In genomic region chr7:152899482-152900166, GRCh38 we compare ENCODE assay signal across 16 cellular contexts.
A peak's percentile ranks its signal among the peaks of the same experiment; 100 is the strongest.
DNase-seq lines count a peak whose midpoint lies in the region; ATAC-seq and TF ChIP-seq lines count a peak whose summit lies in the region.
"Had no signal": no experiment of that assay in that cellular context is flagged by ENCODE, and none has a peak within 500 bp of the region (broad histone marks: within the 10 kb centered on the region; RNA-seq: fewer than 3 reads in every experiment).

No MANE protein-coding gene starts in this region.

- in situ Hi-C loops in astrocyte of the cerebellum (cut with HindIII; ENCODE audit: low sequenced_read_pairs) = no loop called here

- intact Hi-C loops in left ventricle myocardium superior (cut with micrococcal nuclease) = no loop called here

- H3K4me3 ChIP-seq in LNCaP clone FGC (ENCODE audit: low read depth, low read length) (no peak overlapping the region), astrocyte of the cerebellum (ENCODE audit: low read depth, low read length) (no peak overlapping the region)
- H3K4me3 ChIP-seq: vagina had no signal

- ATAC-seq in left ventricle myocardium superior (peak; percentile 95), GM21576 (IDR thresholded peaks at IDR 0.05; ENCODE audit: unreplicated experiment) (no peak), GM19455 (IDR thresholded peaks at IDR 0.05; ENCODE audit: unreplicated experiment) (no peak), HG03045 (IDR thresholded peaks at IDR 0.05; ENCODE audit: unreplicated experiment) (no peak)
- ATAC-seq: stimulated activated effector memory CD8-positive, alpha-beta T cell treated with anti-CD3 and anti-CD28 coated beads, Interleukin-12 subunit alpha, Interleukin-12 subunit beta, amount 100 ng/mL, for 72 hours had no signal

- TF ChIP-seq CTCF in LNCaP clone FGC (IDR thresholded peaks at IDR 0.05; ENCODE audit: control insufficient read depth, extremely low read depth, insufficient read depth) (no peak), astrocyte of the cerebellum (IDR thresholded peaks at IDR 0.05; ENCODE audit: low read depth, low read length, missing control alignments) (no peak)

- DNase-seq in LNCaP clone FGC (ENCODE audit: low read depth) (peak; percentile 58), astrocyte of the cerebellum (ENCODE audit: low read depth) (peak; percentile 4), left ventricle myocardium superior (peak; percentile 68), renal cortical epithelial cell (ENCODE audit: low read depth) (peak; percentile 42), NCI-H69 (lab: John Stamatoyannopoulos, UW) (no peak)
- DNase-seq: activated CD4-positive, alpha-beta T cell treated with anti-CD3 and anti-CD28 coated beads, Interleukin-2, amount 10 ng/mL, durations not matched to agents 24 days and 14 days; amygdala; DND-41; MV-4-11; stimulated activated CD4-positive, alpha-beta T cell treated with anti-CD3 and anti-CD28 coated beads, Interleukin-4, amount 100 ng/mL, for 4 hours; T-helper 1 cell had no signal
